Comparison of ENCODE assay signal across 8 cellular contexts in genomic region chr17:42980274-42980765, GRCh38. TPM values are rescaled to one million over a fixed set of nuclear protein-coding genes. Genes with fewer than 3 reads are reported as not detected.
DNase-seq lines count a peak whose midpoint lies in the region; ATAC-seq and TF ChIP-seq lines count a peak whose summit lies in the region.

Gene RUNDC1 (plus strand): TSS chr17:42980565. CDS start chr17:42980577, 12 bp downstream.

- peak within 1 kb of the TSS; percentile 99 for H3K27ac Mint-ChIP-seq in activated CD8-positive, alpha-beta T cell treated with anti-CD3 and anti-CD28 coated beads for 36 hours

- H3K4me3 ChIP-seq in AG09309 (ENCODE audit: control insufficient read depth, low read depth, low read length) (peak within 1 kb of the TSS; percentile 88), ectodermal cell (ENCODE audit: insufficient read depth, low read depth, low read length) (peak within 1 kb of the TSS; percentile 92)

- POLR2A ChIA-PET in activated CD8-positive, alpha-beta T cell treated with anti-CD3 and anti-CD28 coated beads for 36 hours (lab: Charles Lee): interaction anchor here (0.6 to 1.4 kb wide), 4 partner anchors 16 to 26 kb away, joined by 3 to 14 read pairs (median 4); partner anchors contain the start of genes AARSD1 and RPL27

- intact Hi-C loops in activated CD8-positive, alpha-beta T cell treated with anti-CD3 and anti-CD28 coated beads for 36 hours (cut with micrococcal nuclease): no loop called here

- CTCF ChIA-PET in activated CD8-positive, alpha-beta T cell treated with anti-CD3 and anti-CD28 coated beads for 36 hours (lab: Charles Lee): no interaction called here

- peak within 1 kb of the TSS; percentile 96 for H3K4me3 Mint-ChIP-seq in activated CD8-positive, alpha-beta T cell treated with anti-CD3 and anti-CD28 coated beads for 36 hours

- H3K9me3 Mint-ChIP-seq in activated CD8-positive, alpha-beta T cell treated with anti-CD3 and anti-CD28 coated beads for 36 hours: no peaks in the 10 kb centered on the region

- DNase-seq in AG09309 (ENCODE audit: low read depth): no peak
- DNase-seq in NCI-H774 (lab: John Stamatoyannopoulos, UW): peak; percentile 96
- peak; percentile 94 for DNase-seq in activated CD8-positive, alpha-beta T cell treated with anti-CD3 and anti-CD28 coated beads for 36 hours
- peak; percentile 82 to 90 for DNase-seq in lung microvascular endothelial cell (ENCODE audit: low read depth in 2 of 2)
- peak; percentile 88 for DNase-seq in stimulated activated CD4-positive, alpha-beta T cell treated with anti-CD3 and anti-CD28 coated beads, TNF-alpha, amount 100 ng/mL, for 4 hours (ENCODE audit: low read depth in 3 of 3)

- peaks cover 25% of the 10 kb centered on the region for H3K36me3 Mint-ChIP-seq in activated CD8-positive, alpha-beta T cell treated with anti-CD3 and anti-CD28 coated beads for 36 hours (ENCODE audit: low read depth)

- no peaks in the 10 kb centered on the region for H3K36me3 ChIP-seq in ectodermal cell (ENCODE audit: control insufficient read depth, insufficient read depth, low read length)

- WGBS in ectodermal cell, 2 experiments: 0 to 1% methylated on average over 39 of the region's 39 CpGs

- no peaks in the 10 kb centered on the region for H3K9me3 ChIP-seq in ectodermal cell (ENCODE audit: control insufficient read depth, low read length)

- peaks cover 30% of the 10 kb centered on the region for H3K4me1 Mint-ChIP-seq in activated CD8-positive, alpha-beta T cell treated with anti-CD3 and anti-CD28 coated beads for 36 hours (ENCODE audit: low read depth)

- no peaks in the 10 kb centered on the region for H3K27me3 ChIP-seq in ectodermal cell (ENCODE audit: control insufficient read depth, insufficient read depth, low read length, poor library complexity, severe bottlenecking)

- ATAC-seq in GM19043 (IDR thresholded peaks at IDR 0.05; ENCODE audit: low read depth, unreplicated experiment) (peak; percentile 69), HG03460 (IDR thresholded peaks at IDR 0.05; ENCODE audit: unreplicated experiment) (peak; percentile 59)
- peak; percentile 82 for ATAC-seq in activated CD8-positive, alpha-beta T cell treated with anti-CD3 and anti-CD28 coated beads for 36 hours

- no peak for TF ChIP-seq CTCF in AG09309 (IDR thresholded peaks at IDR 0.05; ENCODE audit: control insufficient read depth, insufficient read depth, low read depth, low read length, missing control alignments)
- no peak for TF ChIP-seq CTCF in activated CD8-positive, alpha-beta T cell treated with anti-CD3 and anti-CD28 coated beads for 36 hours (IDR thresholded peaks at IDR 0.05)

- peak within 1 kb of the TSS; percentile 65 for H3K27ac ChIP-seq in ectodermal cell (ENCODE audit: insufficient read depth, low read depth, low read length, poor library complexity, severe bottlenecking)

- peaks cover 19% of the 10 kb centered on the region for H3K4me1 ChIP-seq in ectodermal cell (ENCODE audit: control insufficient read depth, insufficient read depth, low read length)

- no peaks in the 10 kb centered on the region for H3K27me3 Mint-ChIP-seq in activated CD8-positive, alpha-beta T cell treated with anti-CD3 and anti-CD28 coated beads for 36 hours

RNA-seq across cellular contexts. Expression of gene RUNDC1, which starts in this region (rescaled TPM):
- total RNA-seq in activated CD8-positive, alpha-beta T cell treated with anti-CD3 and anti-CD28 coated beads for 36 hours: 10 to 100 TPM; 16.1 to 17.0 TPM
- 12.8 TPM for polyA plus RNA-seq in ectodermal cell (2013, experiment 1 of 4)
- 14.0 TPM for polyA plus RNA-seq in ectodermal cell (2013, experiment 2 of 4)
- 10.6 TPM for polyA plus RNA-seq in ectodermal cell (2013, experiment 3 of 4)
- 11.3 TPM for polyA plus RNA-seq in ectodermal cell (2013, experiment 4 of 4)
- 6.5 and 11.1 TPM in 2 replicates for total RNA-seq in lung microvascular endothelial cell
